In the genomic region with DNA sequence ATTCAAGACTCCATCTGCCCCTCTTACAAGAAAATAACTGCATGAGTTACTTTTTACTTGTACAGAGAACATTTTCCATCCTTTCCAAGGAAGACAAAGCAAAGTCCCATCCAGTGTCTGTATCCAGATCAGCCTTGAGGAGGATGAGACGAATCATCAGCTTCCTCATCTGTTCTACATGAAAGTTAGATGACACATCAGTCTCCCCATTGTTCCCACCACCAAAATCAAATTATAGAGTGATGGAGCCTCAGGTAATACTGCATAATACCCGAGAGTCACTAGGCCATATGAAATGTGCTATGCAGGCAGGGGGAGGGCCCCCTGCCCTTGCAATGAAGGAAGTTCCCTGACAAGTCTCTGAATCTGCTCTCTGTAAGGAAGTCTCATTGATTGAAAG, we compare ENCODE assay signal across 25 cellular contexts.
DNase-seq lines count a peak whose midpoint lies in the region; ATAC-seq, FAIRE-seq and TF ChIP-seq lines count a peak whose summit lies in the region.
"Had no signal": no experiment of that assay in that cellular context is flagged by ENCODE, and none has a peak within 500 bp of the region (broad histone marks: within the 10 kb centered on the region; RNA-seq: fewer than 3 reads in every experiment).

No MANE protein-coding gene starts in this region.

- H3K27me3 ChIP-seq in mammary epithelial cell (ENCODE audit: insufficient read depth, low read length) (no peaks in the 10 kb centered on the region), breast epithelium (no peaks in the 10 kb centered on the region), endothelial cell of umbilical vein (ENCODE audit: control insufficient read depth in 2 of 2, insufficient read depth in 2 of 2, low read length in 2 of 2) (no peaks in the 10 kb centered on the region), right atrium auricular region (no peaks in the 10 kb centered on the region)
- H3K27me3 ChIP-seq: BLaER1 treated with 17β-estradiol and CSF1 and Interleukin-3, amounts not matched to agents 10 nM and 100 nM; SJCRH30 had no signal

- H3K4me1 ChIP-seq in mammary epithelial cell (ENCODE audit: insufficient read depth, low read length) (peaks cover 23% of the 10 kb centered on the region), breast epithelium (no peaks in the 10 kb centered on the region), endothelial cell of umbilical vein (ENCODE audit: control insufficient read depth, extremely low read depth, insufficient read depth, low read length) (peaks cover 8% of the 10 kb centered on the region), right atrium auricular region (no peaks in the 10 kb centered on the region)
- H3K4me1 ChIP-seq: BLaER1 treated with 17β-estradiol and CSF1 and Interleukin-3, amounts not matched to agents 10 nM and 100 nM had no signal

- peaks cover 3% of the 10 kb centered on the region for H3K9me3 ChIP-seq in mammary epithelial cell (replicated peaks; ENCODE audit: insufficient read depth, low read length)
- no peaks in the 10 kb centered on the region for H3K9me3 ChIP-seq in breast epithelium
- no peaks in the 10 kb centered on the region for H3K9me3 ChIP-seq in endothelial cell of umbilical vein (replicated peaks; ENCODE audit: control insufficient read depth, insufficient read depth, low read length)
- H3K9me3 ChIP-seq in right atrium auricular region, result no peaks in the 10 kb centered on the region
- H3K9me3 ChIP-seq: BLaER1 treated with 17β-estradiol and CSF1 and Interleukin-3, amounts not matched to agents 10 nM and 100 nM had no signal

- H3K9ac ChIP-seq in mammary epithelial cell (ENCODE audit: insufficient read depth, low read length), result no peak overlapping the region
- no peak overlapping the region for H3K9ac ChIP-seq in endothelial cell of umbilical vein (replicated peaks; ENCODE audit: extremely low read depth, insufficient read depth, low read length)
- H3K9ac ChIP-seq: BLaER1 treated with 17β-estradiol and CSF1 and Interleukin-3, amounts not matched to agents 10 nM and 100 nM had no signal

- H3K27ac ChIP-seq in mammary epithelial cell (ENCODE audit: insufficient read depth, low read depth, low read length) (no peak overlapping the region), breast epithelium (no peak overlapping the region), endothelial cell of umbilical vein (ENCODE audit: insufficient read depth, low read depth, low read length) (no peak overlapping the region), right atrium auricular region (no peak overlapping the region)
- H3K27ac ChIP-seq: 22Rv1; BLaER1 treated with 17β-estradiol and CSF1 and Interleukin-3, amounts not matched to agents 10 nM and 100 nM; SJCRH30 had no signal

- H3K4me2 ChIP-seq in mammary epithelial cell (ENCODE audit: insufficient read depth, low read depth, low read length), result no peak overlapping the region
- H3K4me2 ChIP-seq in endothelial cell of umbilical vein (ENCODE audit: insufficient read depth, low read length), result no peak overlapping the region
- H3K4me2 ChIP-seq: BLaER1 treated with 17β-estradiol and CSF1 and Interleukin-3, amounts not matched to agents 10 nM and 100 nM had no signal

- BruUV-seq in mammary epithelial cell (replicated peaks; lab: Mats Ljungman, UMichigan) (no TSS peak), endothelial cell of umbilical vein (replicated peaks; lab: Mats Ljungman, UMichigan) (no TSS peak)

- no peak for ATAC-seq in left colon
- ATAC-seq: GM12878, Panc1 had no signal

- H3K4me3 ChIP-seq in mammary epithelial cell (replicated peaks in 1 of 3; ENCODE audit: insufficient read depth in 1 of 3, low read depth in 2 of 3, low read length in 3 of 3) (no peak overlapping the region), breast epithelium (no peak overlapping the region), endothelial cell of umbilical vein (replicated peaks in 1 of 3; ENCODE audit: insufficient read depth in 1 of 3, low read depth in 1 of 3, low read length in 3 of 3) (no peak overlapping the region), right atrium auricular region (no peak overlapping the region)
- H3K4me3 ChIP-seq: BLaER1 treated with 17β-estradiol and CSF1 and Interleukin-3, amounts not matched to agents 10 nM and 100 nM; GM12878; SJCRH30 had no signal

- CTCF ChIA-PET in mammary epithelial cell (lab: Charles Lee; ENCODE audit: low non-redundant PET) (no interaction called here), endothelial cell of umbilical vein (lab: Charles Lee) (interaction anchor here (1.0 kb wide), 2 partner anchors 14 to 428 kb away, joined by 3 to 4 read pairs; no protein-coding TSS in a partner anchor)

- DNase-seq in mammary epithelial cell (peak; percentile 58), breast epithelium (ENCODE audit: low spot score in 2 of 2) (no peak), endothelial cell of umbilical vein (ENCODE audit: low read depth, low spot score) (no peak), glomerular visceral epithelial cell (ENCODE audit: extremely low spot score) (peak; percentile 10), NCI-H2081 treated with DMSO at 0.1 percent for 48 hours (lab: John Stamatoyannopoulos, UW) (no peak), midbrain (lab: John Stamatoyannopoulos, UW) (no peak), right atrium auricular region (ENCODE audit: low spot score) (no peak), left colon (no peak)
- DNase-seq: Caco-2; CD4-positive, alpha-beta memory T cell; DND-41; H7; KBM-7; NCI-H1092; NCI-H1436; NCI-H187 treated with DMSO at 0.1 percent for 48 hours; NCI-H345; NCI-H524; NCI-H774; NK-92 treated with Interleukin-12 subunit alpha and Interleukin-12 subunit beta, amount 100 ng/mL, for 24 hours; SJCRH30 had no signal

- intact Hi-C loops in mammary epithelial cell (cut with micrococcal nuclease), result no loop called here
- intact Hi-C loops in breast epithelium (cut with DNase I; ENCODE audit: low total_unique reads), result no loop called here
- intact Hi-C loops in endothelial cell of umbilical vein (cut with micrococcal nuclease), result loop anchor here (10.0 kb wide), 1 partner anchor 674 kb away; no protein-coding TSS in a partner anchor
- intact Hi-C loops in left colon (cut with DNase I, micrococcal nuclease), result no loop called here

- no peaks in the 10 kb centered on the region for H3K9me1 ChIP-seq in endothelial cell of umbilical vein (replicated peaks; ENCODE audit: control insufficient read depth, extremely low read depth, insufficient read depth, low read length)

- TF ChIP-seq CTCF in mammary epithelial cell (conservative IDR thresholded peaks at IDR 0.05 in 1 of 2, IDR thresholded peaks at IDR 0.05 in 1 of 2; ENCODE audit: extremely low read depth in 1 of 2, insufficient read depth in 1 of 2, low read depth in 1 of 2, low read length in 2 of 2) (no peak), breast epithelium (IDR thresholded peaks at IDR 0.05) (no peak), endothelial cell of umbilical vein (IDR thresholded peaks at IDR 0.05; ENCODE audit: extremely low read depth in 1 of 2, insufficient read depth in 1 of 2, low read depth in 1 of 2, low read length in 2 of 2) (no peak), right atrium auricular region (IDR thresholded peaks at IDR 0.05) (no peak)

- H3K36me3 ChIP-seq in mammary epithelial cell (ENCODE audit: insufficient read depth, low read length) (no peaks in the 10 kb centered on the region), breast epithelium (no peaks in the 10 kb centered on the region), endothelial cell of umbilical vein (ENCODE audit: control insufficient read depth in 2 of 2, extremely low read depth in 1 of 2, insufficient read depth in 2 of 2, low read length in 2 of 2) (no peaks in the 10 kb centered on the region), right atrium auricular region (no peaks in the 10 kb centered on the region)
- H3K36me3 ChIP-seq: BLaER1 treated with 17β-estradiol and CSF1 and Interleukin-3, amounts not matched to agents 10 nM and 100 nM; SJCRH30 had no signal

- H4K20me1 ChIP-seq in mammary epithelial cell (ENCODE audit: insufficient read depth, low read length) (no peaks in the 10 kb centered on the region), endothelial cell of umbilical vein (replicated peaks; ENCODE audit: control insufficient read depth, extremely low read depth, insufficient read depth, low read length) (no peaks in the 10 kb centered on the region)
- H4K20me1 ChIP-seq: BLaER1 treated with 17β-estradiol and CSF1 and Interleukin-3, amounts not matched to agents 10 nM and 100 nM had no signal

- H3K79me2 ChIP-seq in mammary epithelial cell (ENCODE audit: insufficient read depth, low read length) (no peaks in the 10 kb centered on the region), endothelial cell of umbilical vein (ENCODE audit: control insufficient read depth, insufficient read depth, low read length) (no peaks in the 10 kb centered on the region)

- dilution Hi-C loops in mammary epithelial cell (cut with HindIII; ENCODE audit: low sequenced_read_pairs) (no loop called here), endothelial cell of umbilical vein (cut with MboI; ENCODE audit: extremely low pct_ligation_motif_present, low sequenced_read_pairs) (no loop called here)

- TF ChIP-seq POLR2A in breast epithelium (IDR thresholded peaks at IDR 0.05), result no peak
- TF ChIP-seq POLR2A in endothelial cell of umbilical vein (IDR thresholded peaks at IDR 0.05; ENCODE audit: low read depth, low read length), result no peak

- 44% methylated on average over 2 of the region's 2 CpGs for WGBS in mammary epithelial cell (ENCODE audit: low coverage, missing lambda C conversion rate)

- peak overlapping the region; percentile 25 for H2AFZ ChIP-seq in mammary epithelial cell (ENCODE audit: low read depth, low read length)
- H2AFZ ChIP-seq in endothelial cell of umbilical vein (ENCODE audit: low read depth, low read length), result no peak overlapping the region

- POLR2A ChIA-PET in endothelial cell of umbilical vein (lab: Charles Lee), result no interaction called here

- in situ Hi-C loops in mammary epithelial cell (cut with MboI; ENCODE audit: low sequenced_read_pairs in 2 of 2), result no loop called here

- no peak for FAIRE-seq in endothelial cell of umbilical vein (lab: Jason Lieb, UNC)
- FAIRE-seq: GM12878 had no signal

TF ChIP-seq in endothelial cell of umbilical vein, 7 proteins besides CTCF, POLR2A, EP300 and RAD21:
- TF ChIP-seq FOS (IDR thresholded peaks at IDR 0.05; ENCODE audit: borderline replicate concordance, insufficient read depth, low read length), result peak; percentile 76
- TF ChIP-seq GATA2 (IDR thresholded peaks at IDR 0.05; ENCODE audit: insufficient read depth, insufficient read length, low read depth, low read length), result no peak
- TF ChIP-seq EZH2 (IDR thresholded peaks at IDR 0.05; ENCODE audit: borderline replicate concordance, low read depth, low read length, severe bottlenecking), result no peak
- TF ChIP-seq JUN (IDR thresholded peaks at IDR 0.05; ENCODE audit: borderline replicate concordance, insufficient read depth, insufficient read length, low read depth), result peak; percentile 21

Comparison
In these comparisons a context has a peak if more than half of its experiments do, and no peak if none do; other contexts are left out.
1. DNase-seq: peak in mammary epithelial cell (single experiment) and glomerular visceral epithelial cell (single experiment); none in breast epithelium (0 of 2), endothelial cell of umbilical vein (single experiment), NCI-H2081 treated with DMSO at 0.1 percent for 48 hours (single experiment), midbrain (single experiment), right atrium auricular region (single experiment) and left colon (0 of 2).